Comparison of ENCODE assay signal across 20 cellular contexts in genomic region chr3:9020396-9020795, GRCh38.
"Had no signal": no experiment of that assay in that cellular context is flagged by ENCODE, and none has a peak within 500 bp of the region (broad histone marks: within the 10 kb centered on the region; RNA-seq: fewer than 3 reads in every experiment).

No MANE protein-coding gene starts in this region.

- H3K27ac ChIP-seq: brain microvascular endothelial cell, gastrocnemius medialis, left lung, neural progenitor cell, ovary, prostate gland had no signal

- H3K36me3 ChIP-seq: brain microvascular endothelial cell, gastrocnemius medialis, left lung, neural progenitor cell, ovary, prostate gland had no signal

- H3K27me3 Mint-ChIP-seq: activated CD4-positive, alpha-beta memory T cell treated with anti-CD3 and anti-CD28 coated beads for 36 hours; activated naive CD8-positive, alpha-beta T cell treated with anti-CD3 and anti-CD28 coated beads for 36 hours; stimulated activated naive CD8-positive, alpha-beta T cell treated with anti-CD3 and anti-CD28 coated beads, Interleukin-15, Interleukin-2, amounts not matched to agents 100 ng/mL and 50 ng/mL, for 24 hours had no signal

- H3K4me1 Mint-ChIP-seq: activated naive CD8-positive, alpha-beta T cell treated with anti-CD3 and anti-CD28 coated beads for 36 hours had no signal

- H3K27me3 ChIP-seq: gastrocnemius medialis, left lung, neural progenitor cell, ovary, tibial artery had no signal

- H3K27ac Mint-ChIP-seq: activated CD4-positive, alpha-beta memory T cell treated with anti-CD3 and anti-CD28 coated beads for 36 hours; activated naive CD8-positive, alpha-beta T cell treated with anti-CD3 and anti-CD28 coated beads for 36 hours; effector memory CD8-positive, alpha-beta T cell; neural progenitor cell; stimulated activated naive CD8-positive, alpha-beta T cell treated with anti-CD3 and anti-CD28 coated beads, Interleukin-15, Interleukin-2, amounts not matched to agents 100 ng/mL and 50 ng/mL, for 24 hours had no signal

- H3K36me3 Mint-ChIP-seq: activated CD4-positive, alpha-beta memory T cell treated with anti-CD3 and anti-CD28 coated beads for 36 hours had no signal

- H3K9me3 ChIP-seq: gastrocnemius medialis, left lung, ovary, prostate gland, tibial artery had no signal

- H3K4me1 ChIP-seq: gastrocnemius medialis, left lung, prostate gland had no signal

- H3K4me3 Mint-ChIP-seq: activated CD4-positive, alpha-beta memory T cell treated with anti-CD3 and anti-CD28 coated beads for 36 hours; activated naive CD8-positive, alpha-beta T cell treated with anti-CD3 and anti-CD28 coated beads for 36 hours; effector memory CD8-positive, alpha-beta T cell; neural progenitor cell; stimulated activated naive CD8-positive, alpha-beta T cell treated with anti-CD3 and anti-CD28 coated beads, Interleukin-15, Interleukin-2, amounts not matched to agents 100 ng/mL and 50 ng/mL, for 24 hours had no signal

- H3K4me3 ChIP-seq: gastrocnemius medialis, left lung, neural progenitor cell, ovary, prostate gland, tibial artery had no signal

- DNase-seq: activated CD4-positive, alpha-beta memory T cell treated with anti-CD3 and anti-CD28 coated beads for 36 hours; activated CD4-positive, alpha-beta T cell treated with anti-CD3 and anti-CD28 coated beads for 48 hours; activated naive CD4-positive, alpha-beta T cell treated with Interleukin-2 at 50 U/mL for 16 hours; activated naive CD8-positive, alpha-beta T cell treated with anti-CD3 and anti-CD28 coated beads for 36 hours; activated T-cell treated with anti-CD3 and anti-CD28 coated beads, Interleukin-2, amount 50 U/mL, for 48 hours; amygdala; brain microvascular endothelial cell; caudate nucleus; effector memory CD8-positive, alpha-beta T cell; gastrocnemius medialis; hippocampal formation; kidney glomerular epithelial cell; left lung; ovary; stimulated activated CD4-positive, alpha-beta T cell treated with anti-CD3 and anti-CD28 coated beads, Interleukin-12 subunit alpha, Interleukin-12 subunit beta, amount 100 ng/mL, for 4 hours; stimulated activated CD4-positive, alpha-beta T cell treated with anti-CD3 and anti-CD28 coated beads, Interleukin-4, amount 100 ng/mL, for 4 hours; tibial artery had no signal

- H3K9me3 Mint-ChIP-seq: activated CD4-positive, alpha-beta memory T cell treated with anti-CD3 and anti-CD28 coated beads for 36 hours; activated naive CD8-positive, alpha-beta T cell treated with anti-CD3 and anti-CD28 coated beads for 36 hours; effector memory CD8-positive, alpha-beta T cell; neural progenitor cell; stimulated activated naive CD8-positive, alpha-beta T cell treated with anti-CD3 and anti-CD28 coated beads, Interleukin-15, Interleukin-2, amounts not matched to agents 100 ng/mL and 50 ng/mL, for 24 hours had no signal

- ATAC-seq: effector memory CD8-positive, alpha-beta T cell; gastrocnemius medialis; left lung had no signal
